In genomic region chr16:24736758-24737157, GRCh38 we compare ENCODE assay signal across 2 cellular contexts.
TF ChIP-seq lines count a peak whose summit lies in the region.

No MANE protein-coding gene starts in this region.

TF ChIP-seq in IMR-90, 13 proteins besides CTCF, POLR2A, EP300 and RAD21 (continued from another document):
- TF ChIP-seq USF2 (IDR thresholded peaks at IDR 0.05; ENCODE audit: low read depth, low read length) (no peak), MAFK (IDR thresholded peaks at IDR 0.05; ENCODE audit: low read depth, low read length) (no peak), RFX5 (IDR thresholded peaks at IDR 0.05; ENCODE audit: low read depth, low read length) (no peak), MAZ (IDR thresholded peaks at IDR 0.05; ENCODE audit: borderline replicate concordance, low read depth, low read length) (no peak), CEBPB (IDR thresholded peaks at IDR 0.05; ENCODE audit: low read depth, low read length) (no peak), RCOR1 (IDR thresholded peaks at IDR 0.05; ENCODE audit: insufficient replicate concordance, low read length) (no peak), MXI1 (IDR thresholded peaks at IDR 0.05; ENCODE audit: borderline replicate concordance, low read depth, low read length) (no peak), SMC3 (IDR thresholded peaks at IDR 0.05; ENCODE audit: low read depth, low read length) (no peak), CHD1 (IDR thresholded peaks at IDR 0.05; ENCODE audit: low read depth, low read length) (no peak)
- TF ChIP-seq, protein P1, sequence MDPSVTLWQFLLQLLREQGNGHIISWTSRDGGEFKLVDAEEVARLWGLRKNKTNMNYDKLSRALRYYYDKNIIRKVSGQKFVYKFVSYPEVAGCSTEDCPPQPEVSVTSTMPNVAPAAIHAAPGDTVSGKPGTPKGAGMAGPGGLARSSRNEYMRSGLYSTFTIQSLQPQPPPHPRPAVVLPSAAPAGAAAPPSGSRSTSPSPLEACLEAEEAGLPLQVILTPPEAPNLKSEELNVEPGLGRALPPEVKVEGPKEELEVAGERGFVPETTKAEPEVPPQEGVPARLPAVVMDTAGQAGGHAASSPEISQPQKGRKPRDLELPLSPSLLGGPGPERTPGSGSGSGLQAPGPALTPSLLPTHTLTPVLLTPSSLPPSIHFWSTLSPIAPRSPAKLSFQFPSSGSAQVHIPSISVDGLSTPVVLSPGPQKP (IDR thresholded peaks at IDR 0.05; ENCODE audit: borderline replicate concordance, low read depth, low read length), result no peak

TF ChIP-seq in SK-N-SH, 30 proteins besides CTCF, POLR2A, EP300 and RAD21 (continued from another document):
- TF ChIP-seq ELF1 (IDR thresholded peaks at IDR 0.05) (no peak), NRF1 (IDR thresholded peaks at IDR 0.05; ENCODE audit: low read depth, low read length) (no peak), MXI1 (IDR thresholded peaks at IDR 0.05; ENCODE audit: low read depth, low read length) (no peak)
